7 cellular contexts compared by ENCODE assay signal in genomic region chr19:36488118-36488815, GRCh38. TPM values are rescaled to one million over a fixed set of nuclear protein-coding genes. Genes with fewer than 3 reads are reported as not detected.
DNase-seq lines count a peak whose midpoint lies in the region; ATAC-seq and TF ChIP-seq lines count a peak whose summit lies in the region.

No MANE protein-coding gene starts in this region.

- no peaks in the 10 kb centered on the region for H3F3A ChIP-seq in GM23338 (replicated peaks; ENCODE audit: low read depth)

- ATAC-seq in GM23338 (no peak), T-helper 17 cell (no peak), GM19467 (IDR thresholded peaks at IDR 0.05; ENCODE audit: unreplicated experiment) (no peak)

- H3K9me3 ChIP-seq in T-helper 17 cell (ENCODE audit: control insufficient read depth, low read length, poor library complexity, severe bottlenecking) (no peaks in the 10 kb centered on the region), skeletal muscle satellite cell (replicated peaks; ENCODE audit: low read length) (no peaks in the 10 kb centered on the region)

- H3K36me3 Mint-ChIP-seq in GM23338 (ENCODE audit: low read depth) (peaks cover 43% of the 10 kb centered on the region), T-helper 17 cell (ENCODE audit: low read depth) (no peaks in the 10 kb centered on the region)

- H3K4me3 ChIP-seq in GM23338 (peak overlapping the region; percentile 73), fibroblast of villous mesenchyme (ENCODE audit: low read depth, low read length) (peak overlapping the region; percentile 95), skeletal muscle satellite cell (ENCODE audit: low read length) (peak overlapping the region; percentile 76)

- H3K27ac ChIP-seq in GM23338 (ENCODE audit: low read depth), result peak overlapping the region; percentile 81; the same call in 1 of the 2 replicates

- H3K27me3 Mint-ChIP-seq in GM23338 (ENCODE audit: insufficient read depth, low read depth, poor library complexity) (peaks cover 12% of the 10 kb centered on the region), T-helper 17 cell (no peaks in the 10 kb centered on the region)

- no peak for DNase-seq in GM23338 (ENCODE audit: low spot score)
- no peak for DNase-seq in T-helper 17 cell
- DNase-seq in fibroblast of villous mesenchyme (ENCODE audit: low read depth), result peak; percentile 1
- DNase-seq in NCI-H1930 (lab: John Stamatoyannopoulos, UW), result no peak
- no peak for DNase-seq in NK-92 treated with Interleukin-12 subunit alpha and Interleukin-12 subunit beta, amount 100 ng/mL, for 24 hours (lab: John Stamatoyannopoulos, UW)

- H3K4me2 ChIP-seq in GM23338, result peak overlapping the region; percentile 86
- peak overlapping the region; percentile 92 for H3K4me2 ChIP-seq in skeletal muscle satellite cell (ENCODE audit: low read length)

- peak overlapping the region; percentile 86 for H3K9ac ChIP-seq in skeletal muscle satellite cell (ENCODE audit: low read depth, low read length)

- peaks cover 7% of the 10 kb centered on the region; the same call in 1 of the 2 replicates for H4K20me1 ChIP-seq in GM23338 (replicated peaks; ENCODE audit: insufficient read depth)

- H3K4me1 ChIP-seq in GM23338 (ENCODE audit: insufficient read depth) (no peaks in the 10 kb centered on the region), skeletal muscle satellite cell (ENCODE audit: control insufficient read depth, insufficient read depth, low read length) (peaks cover 4% of the 10 kb centered on the region)

- no peaks in the 10 kb centered on the region; the same call in 1 of the 2 replicates for H3K36me3 ChIP-seq in GM23338 (ENCODE audit: insufficient read depth)
- no peaks in the 10 kb centered on the region for H3K36me3 ChIP-seq in skeletal muscle satellite cell (ENCODE audit: insufficient read depth, low read length)

- H3K4me1 Mint-ChIP-seq in GM23338 (peaks cover 9% of the 10 kb centered on the region; the same call in 2 of the 3 replicates), T-helper 17 cell (peaks cover 17% of the 10 kb centered on the region)

- H3K27ac Mint-ChIP-seq in GM23338 (peak overlapping the region; percentile 100), T-helper 17 cell (peak overlapping the region; percentile 94)

- H3K4me3 Mint-ChIP-seq in GM23338 (peak overlapping the region; percentile 89), T-helper 17 cell (peak overlapping the region; percentile 99)

- no peak overlapping the region; the same call in 1 of the 2 replicates for H2AFZ ChIP-seq in GM23338

- peaks cover 52% of the 10 kb centered on the region for H3K79me2 ChIP-seq in GM23338 (replicated peaks; ENCODE audit: insufficient read depth)

- peaks cover 32% of the 10 kb centered on the region for H3K9me3 Mint-ChIP-seq in GM23338

- no peaks in the 10 kb centered on the region for H3K9me2 ChIP-seq in GM23338 (ENCODE audit: insufficient read depth)

- H3K27me3 ChIP-seq in GM23338 (ENCODE audit: insufficient read depth), result no peaks in the 10 kb centered on the region
- no peaks in the 10 kb centered on the region for H3K27me3 ChIP-seq in skeletal muscle satellite cell (ENCODE audit: control insufficient read depth, insufficient read depth, low read length)

- TF ChIP-seq CTCF in GM23338 (conservative IDR thresholded peaks at IDR 0.05; ENCODE audit: low read depth in 2 of 2) (no peak), fibroblast of villous mesenchyme (IDR thresholded peaks at IDR 0.05; ENCODE audit: insufficient read depth, low read depth, low read length) (no peak)

TF ChIP-seq in GM23338, 12 proteins besides CTCF, POLR2A, EP300 and RAD21 (continues in another document):
- TF ChIP-seq EZH2phosphoT487 (IDR thresholded peaks at IDR 0.05; ENCODE audit: unreplicated experiment) (no peak), JUNB (IDR thresholded peaks at IDR 0.05; ENCODE audit: unreplicated experiment) (no peak), POLR2AphosphoS5 (IDR thresholded peaks at IDR 0.05; ENCODE audit: low read depth) (no peak), CREB1 (CRISPR knock-in tag; IDR thresholded peaks at IDR 0.05; ENCODE audit: low read depth) (no peak), EZH2 (IDR thresholded peaks at IDR 0.05; ENCODE audit: low read depth, unreplicated experiment) (no peak)
- TF ChIP-seq, protein P1, sequence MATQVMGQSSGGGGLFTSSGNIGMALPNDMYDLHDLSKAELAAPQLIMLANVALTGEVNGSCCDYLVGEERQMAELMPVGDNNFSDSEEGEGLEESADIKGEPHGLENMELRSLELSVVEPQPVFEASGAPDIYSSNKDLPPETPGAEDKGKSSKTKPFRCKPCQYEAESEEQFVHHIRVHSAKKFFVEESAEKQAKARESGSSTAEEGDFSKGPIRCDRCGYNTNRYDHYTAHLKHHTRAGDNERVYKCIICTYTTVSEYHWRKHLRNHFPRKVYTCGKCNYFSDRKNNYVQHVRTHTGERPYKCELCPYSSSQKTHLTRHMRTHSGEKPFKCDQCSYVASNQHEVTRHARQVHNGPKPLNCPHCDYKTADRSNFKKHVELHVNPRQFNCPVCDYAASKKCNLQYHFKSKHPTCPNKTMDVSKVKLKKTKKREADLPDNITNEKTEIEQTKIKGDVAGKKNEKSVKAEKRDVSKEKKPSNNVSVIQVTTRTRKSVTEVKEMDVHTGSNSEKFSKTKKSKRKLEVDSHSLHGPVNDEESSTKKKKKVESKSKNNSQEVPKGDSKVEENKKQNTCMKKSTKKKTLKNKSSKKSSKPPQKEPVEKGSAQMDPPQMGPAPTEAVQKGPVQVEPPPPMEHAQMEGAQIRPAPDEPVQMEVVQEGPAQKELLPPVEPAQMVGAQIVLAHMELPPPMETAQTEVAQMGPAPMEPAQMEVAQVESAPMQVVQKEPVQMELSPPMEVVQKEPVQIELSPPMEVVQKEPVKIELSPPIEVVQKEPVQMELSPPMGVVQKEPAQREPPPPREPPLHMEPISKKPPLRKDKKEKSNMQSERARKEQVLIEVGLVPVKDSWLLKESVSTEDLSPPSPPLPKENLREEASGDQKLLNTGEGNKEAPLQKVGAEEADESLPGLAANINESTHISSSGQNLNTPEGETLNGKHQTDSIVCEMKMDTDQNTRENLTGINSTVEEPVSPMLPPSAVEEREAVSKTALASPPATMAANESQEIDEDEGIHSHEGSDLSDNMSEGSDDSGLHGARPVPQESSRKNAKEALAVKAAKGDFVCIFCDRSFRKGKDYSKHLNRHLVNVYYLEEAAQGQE (IDR thresholded peaks at IDR 0.05; ENCODE audit: unreplicated experiment), result no peak

RNA-seq across cellular contexts. Expression of gene ZNF566, which starts 1.1 kb away (rescaled TPM):
- total RNA-seq in GM23338 (2014; rRNA removed; shearing (Covaris generic)), result 18.0 and 22.8 TPM in 2 replicates
- 8.5 and 11.9 TPM in 2 replicates for polyA plus RNA-seq in GM23338 (2016; fragmentation: Nextera tagmentation; extraction: Ambion mirVana)
- total RNA-seq in T-helper 17 cell (1 to 10 TPM; 7.8 to 8.5 TPM), fibroblast of villous mesenchyme (8.4 and 11.2 TPM in 2 replicates)
- 3.5 and 9.1 TPM in 2 replicates for total RNA-seq in skeletal muscle satellite cell (2012; rRNA removed)

RNA-seq across cellular contexts. Expression of gene ZNF260, which starts 39.8 kb away (rescaled TPM):
- total RNA-seq in GM23338 (2014; rRNA removed; shearing (Covaris generic)), result 32.6 and 35.9 TPM in 2 replicates
- 19.4 and 26.8 TPM in 2 replicates for polyA plus RNA-seq in GM23338 (2016; fragmentation: Nextera tagmentation; extraction: Ambion mirVana)
- total RNA-seq in T-helper 17 cell, result 1 to 10 TPM; 4.6 to 5.4 TPM
- total RNA-seq in fibroblast of villous mesenchyme, result 11.3 and 21.6 TPM in 2 replicates
- total RNA-seq in skeletal muscle satellite cell (2012; rRNA removed), result 9.8 and 14.2 TPM in 2 replicates
